Comparison of ENCODE assay signal across 1 cellular context in the genomic region with DNA sequence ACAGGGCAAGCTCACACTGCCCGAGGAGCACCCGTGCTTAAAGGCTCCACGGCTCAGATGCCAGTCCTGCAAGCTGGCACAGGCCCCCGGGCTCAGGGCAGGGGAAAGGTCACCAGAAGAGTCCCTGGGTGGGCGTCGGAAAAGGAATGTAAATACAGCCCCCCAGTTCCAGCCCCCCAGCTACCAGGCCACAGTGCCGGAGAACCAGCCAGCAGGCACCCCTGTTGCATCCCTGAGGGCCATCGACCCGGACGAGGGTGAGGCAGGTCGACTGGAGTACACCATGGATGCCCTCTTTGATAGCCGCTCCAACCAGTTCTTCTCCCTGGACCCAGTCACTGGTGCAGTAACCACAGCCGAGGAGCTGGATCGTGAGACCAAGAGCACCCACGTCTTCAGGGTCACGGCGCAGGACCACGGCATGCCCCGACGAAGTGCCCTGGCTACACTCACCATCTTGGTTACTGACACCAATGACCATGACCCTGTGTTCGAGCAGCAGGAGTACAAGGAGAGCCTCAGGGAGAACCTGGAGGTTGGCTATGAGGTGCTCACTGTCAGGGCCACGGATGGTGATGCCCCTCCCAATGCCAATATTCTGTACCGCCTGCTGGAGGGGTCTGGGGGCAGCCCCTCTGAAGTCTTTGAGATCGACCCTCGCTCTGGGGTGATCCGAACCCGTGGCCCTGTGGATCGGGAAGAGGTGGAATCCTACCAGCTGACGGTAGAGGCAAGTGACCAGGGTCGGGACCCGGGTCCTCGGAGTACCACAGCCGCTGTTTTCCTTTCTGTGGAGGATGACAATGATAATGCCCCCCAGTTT.
TF ChIP-seq lines count a peak whose summit lies in the region.

No MANE protein-coding gene starts in this region.

TF ChIP-seq in HEK293, 187 proteins besides CTCF, POLR2A, EP300 and RAD21 (continued from another document):
- TF ChIP-seq, protein P1, sequence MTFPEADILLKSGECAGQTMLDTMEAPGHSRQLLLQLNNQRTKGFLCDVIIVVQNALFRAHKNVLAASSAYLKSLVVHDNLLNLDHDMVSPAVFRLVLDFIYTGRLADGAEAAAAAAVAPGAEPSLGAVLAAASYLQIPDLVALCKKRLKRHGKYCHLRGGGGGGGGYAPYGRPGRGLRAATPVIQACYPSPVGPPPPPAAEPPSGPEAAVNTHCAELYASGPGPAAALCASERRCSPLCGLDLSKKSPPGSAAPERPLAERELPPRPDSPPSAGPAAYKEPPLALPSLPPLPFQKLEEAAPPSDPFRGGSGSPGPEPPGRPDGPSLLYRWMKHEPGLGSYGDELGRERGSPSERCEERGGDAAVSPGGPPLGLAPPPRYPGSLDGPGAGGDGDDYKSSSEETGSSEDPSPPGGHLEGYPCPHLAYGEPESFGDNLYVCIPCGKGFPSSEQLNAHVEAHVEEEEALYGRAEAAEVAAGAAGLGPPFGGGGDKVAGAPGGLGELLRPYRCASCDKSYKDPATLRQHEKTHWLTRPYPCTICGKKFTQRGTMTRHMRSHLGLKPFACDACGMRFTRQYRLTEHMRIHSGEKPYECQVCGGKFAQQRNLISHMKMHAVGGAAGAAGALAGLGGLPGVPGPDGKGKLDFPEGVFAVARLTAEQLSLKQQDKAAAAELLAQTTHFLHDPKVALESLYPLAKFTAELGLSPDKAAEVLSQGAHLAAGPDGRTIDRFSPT (tag by site-specific recombination; IDR thresholded peaks at IDR 0.05): 0 out of 2 replicates have a peak, but pooled peaks have one; percentile 39
- no peak for TF ChIP-seq ZNF202 (tag by site-specific recombination; IDR thresholded peaks at IDR 0.05; ENCODE audit: borderline replicate concordance)
- no peak for TF ChIP-seq ZNF623 (tag by site-specific recombination; IDR thresholded peaks at IDR 0.05)
